In genomic region chr1:31047507-31047906, GRCh38 we compare ENCODE assay signal across 8 cellular contexts. TPM values are rescaled to one million over a fixed set of nuclear protein-coding genes. Genes with fewer than 3 reads are reported as not detected.
A peak's percentile ranks its signal among the peaks of the same experiment; 100 is the strongest.
DNase-seq lines count a peak whose midpoint lies in the region; ATAC-seq, FAIRE-seq and TF ChIP-seq lines count a peak whose summit lies in the region.
"Not testable (repeated sequence)": the region's sequence is repeated elsewhere in the genome, so short reads cannot be mapped to it uniquely, and the experiment has no call there.

No MANE protein-coding gene starts in this region.

- POLR2A ChIA-PET in HCT116 (lab: Charles Lee); endothelial cell of umbilical vein (lab: Charles Lee): not testable (repeated sequence)

- BruUV-seq in HCT116 (replicated peaks; lab: Mats Ljungman, UMichigan); endothelial cell of umbilical vein (replicated peaks; lab: Mats Ljungman, UMichigan): not testable (repeated sequence)

- H3K27me3 Mint-ChIP-seq in T-helper 2 cell treated with Interferon-gamma antibody and Interleukin-4, amounts not matched to agents 5 μg/mL and 100 μg/mL, for 36 hours (ENCODE audit: low read depth); activated T-cell treated with anti-CD3 and anti-CD28 coated beads, Interleukin-2, amount 50 U/mL, for 72 hours (ENCODE audit: low read depth); activated naive CD8-positive, alpha-beta T cell treated with anti-CD3 and anti-CD28 coated beads, Interleukin-2, amount 50 U/mL, for 24 hours: not testable (repeated sequence)

- peaks cover 14% of the 10 kb centered on the region for H3K4me1 Mint-ChIP-seq in T-helper 2 cell treated with Interferon-gamma antibody and Interleukin-4, amounts not matched to agents 5 μg/mL and 100 μg/mL, for 36 hours (ENCODE audit: low read depth)
- H3K4me1 Mint-ChIP-seq in activated T-cell treated with anti-CD3 and anti-CD28 coated beads, Interleukin-2, amount 50 U/mL, for 72 hours (ENCODE audit: low read depth): peaks cover 49% of the 10 kb centered on the region
- H3K4me1 Mint-ChIP-seq in activated naive CD8-positive, alpha-beta T cell treated with anti-CD3 and anti-CD28 coated beads, Interleukin-2, amount 50 U/mL, for 24 hours: peaks cover 46% of the 10 kb centered on the region

- not testable (repeated sequence) for H3K4me3 Mint-ChIP-seq in T-helper 2 cell treated with Interferon-gamma antibody and Interleukin-4, amounts not matched to agents 5 μg/mL and 100 μg/mL, for 36 hours; activated T-cell treated with anti-CD3 and anti-CD28 coated beads, Interleukin-2, amount 50 U/mL, for 72 hours; activated naive CD8-positive, alpha-beta T cell treated with anti-CD3 and anti-CD28 coated beads, Interleukin-2, amount 50 U/mL, for 24 hours

- H2BK5ac ChIP-seq in mesenchymal stem cell (ENCODE audit: low read depth, low read length, poor library complexity, severe bottlenecking): not testable (repeated sequence)

- FAIRE-seq in endothelial cell of umbilical vein (lab: Jason Lieb, UNC): peak; percentile 40

- not testable (repeated sequence) for H3K9me3 Mint-ChIP-seq in T-helper 2 cell treated with Interferon-gamma antibody and Interleukin-4, amounts not matched to agents 5 μg/mL and 100 μg/mL, for 36 hours; activated T-cell treated with anti-CD3 and anti-CD28 coated beads, Interleukin-2, amount 50 U/mL, for 72 hours; activated naive CD8-positive, alpha-beta T cell treated with anti-CD3 and anti-CD28 coated beads, Interleukin-2, amount 50 U/mL, for 24 hours

- not testable (repeated sequence) for H2AK5ac ChIP-seq in mesenchymal stem cell (ENCODE audit: low read length, severe bottlenecking)

- H3K4me3 ChIP-seq in HCT116 (replicated peaks in 1 of 2; ENCODE audit: low read depth in 1 of 2, low read length in 2 of 2); endothelial cell of umbilical vein (replicated peaks in 1 of 3; ENCODE audit: insufficient read depth in 1 of 3, low read depth in 1 of 3, low read length in 3 of 3); mesenchymal stem cell (ENCODE audit: insufficient read depth in 1 of 2, low read depth in 1 of 2, low read length in 2 of 2); smooth muscle cell: not testable (repeated sequence)

- H3K79me1 ChIP-seq in mesenchymal stem cell (replicated peaks; ENCODE audit: low read length, poor library complexity, severe bottlenecking): not testable (repeated sequence)

- dilution Hi-C loops in endothelial cell of umbilical vein (cut with MboI; ENCODE audit: extremely low pct_ligation_motif_present, low sequenced_read_pairs): not testable (repeated sequence)

- peak overlapping the region; percentile 26 for H3K27ac Mint-ChIP-seq in T-helper 2 cell treated with Interferon-gamma antibody and Interleukin-4, amounts not matched to agents 5 μg/mL and 100 μg/mL, for 36 hours
- peak overlapping the region; percentile 52 for H3K27ac Mint-ChIP-seq in activated T-cell treated with anti-CD3 and anti-CD28 coated beads, Interleukin-2, amount 50 U/mL, for 72 hours
- H3K27ac Mint-ChIP-seq in activated naive CD8-positive, alpha-beta T cell treated with anti-CD3 and anti-CD28 coated beads, Interleukin-2, amount 50 U/mL, for 24 hours: peak overlapping the region; percentile 62

- H3F3A ChIP-seq in smooth muscle cell (ENCODE audit: low read depth): not testable (repeated sequence)

- not testable (repeated sequence) for H2BK120ac ChIP-seq in mesenchymal stem cell (ENCODE audit: low read depth, low read length)

- not testable (repeated sequence) for H3K9me1 ChIP-seq in endothelial cell of umbilical vein (replicated peaks; ENCODE audit: control insufficient read depth, extremely low read depth, insufficient read depth, low read length)

- H3K79me2 ChIP-seq in HCT116 (ENCODE audit: insufficient read depth, low read length): peaks cover 100% of the 10 kb centered on the region
- H3K79me2 ChIP-seq in endothelial cell of umbilical vein (ENCODE audit: control insufficient read depth, insufficient read depth, low read length): peaks cover 94% of the 10 kb centered on the region
- H3K79me2 ChIP-seq in smooth muscle cell (ENCODE audit: low read depth): peaks cover 100% of the 10 kb centered on the region

- WGBS in mesenchymal stem cell: 100% methylated on average over 3 of the region's 5 CpGs
- WGBS in smooth muscle cell (ENCODE audit: low lambda C conversion rate): 79% methylated on average over 5 of the region's 5 CpGs

- H2BK15ac ChIP-seq in mesenchymal stem cell (ENCODE audit: low read depth, poor library complexity, severe bottlenecking): not testable (repeated sequence)

- not testable (repeated sequence) for TF ChIP-seq POLR2A in HCT116 (IDR thresholded peaks at IDR 0.05; ENCODE audit: borderline replicate concordance, extremely low read depth, insufficient read depth, insufficient read length); endothelial cell of umbilical vein (IDR thresholded peaks at IDR 0.05; ENCODE audit: low read depth, low read length)

- not testable (repeated sequence) for DNase-seq in HCT116 (ENCODE audit: low read depth, low spot score); T-helper 2 cell treated with Interferon-gamma antibody and Interleukin-4, amounts not matched to agents 5 μg/mL and 100 μg/mL, for 36 hours (ENCODE audit: low spot score); activated T-cell treated with anti-CD3 and anti-CD28 coated beads, Interleukin-2, amount 50 U/mL, for 72 hours; activated naive CD8-positive, alpha-beta T cell treated with anti-CD3 and anti-CD28 coated beads, Interleukin-2, amount 50 U/mL, for 24 hours; endothelial cell of umbilical vein (ENCODE audit: low read depth, low spot score); mesenchymal stem cell; smooth muscle cell (lab: John Stamatoyannopoulos, UW; ENCODE audit: unreplicated experiment)

- H3K23ac ChIP-seq in mesenchymal stem cell (ENCODE audit: low read length in 2 of 2): not testable (repeated sequence)

- not testable (repeated sequence) for H3K14ac ChIP-seq in mesenchymal stem cell (ENCODE audit: low read length in 2 of 2)

- intact Hi-C loops in HCT116 (cut with micrococcal nuclease); endothelial cell of umbilical vein (cut with micrococcal nuclease): not testable (repeated sequence)

- H3K27ac ChIP-seq in 22Rv1 (peak overlapping the region; percentile 18; the same call in 1 of the 2 replicates), HCT116 (ENCODE audit: low read depth, low read length) (peak overlapping the region; percentile 38; the same call in 1 of the 2 replicates), mesenchymal stem cell (ENCODE audit: low read length, poor library complexity, severe bottlenecking) (peak overlapping the region; percentile 24), smooth muscle cell (ENCODE audit: low read depth) (peak overlapping the region; percentile 62)
- not testable (repeated sequence) for H3K27ac ChIP-seq in endothelial cell of umbilical vein (ENCODE audit: insufficient read depth, low read depth, low read length)

- H3K4me2 ChIP-seq in HCT116 (ENCODE audit: low read length); endothelial cell of umbilical vein (ENCODE audit: insufficient read depth, low read length); mesenchymal stem cell (ENCODE audit: low read length, poor library complexity, severe bottlenecking); smooth muscle cell: not testable (repeated sequence)

- H3K4me1 ChIP-seq in HCT116 (ENCODE audit: control insufficient read depth in 1 of 2, insufficient read depth in 2 of 2, low read length in 2 of 2); endothelial cell of umbilical vein (ENCODE audit: control insufficient read depth, extremely low read depth, insufficient read depth, low read length); mesenchymal stem cell (ENCODE audit: control insufficient read depth, insufficient read depth, low read depth, low read length); smooth muscle cell (ENCODE audit: low read depth): not testable (repeated sequence)

- H3K36me3 ChIP-seq in HCT116 (ENCODE audit: control insufficient read depth in 1 of 2, insufficient read depth in 2 of 2, low read length in 2 of 2): peaks cover 3 to 18% of the 10 kb centered on the region in 2 experiments
- H3K36me3 ChIP-seq in endothelial cell of umbilical vein (ENCODE audit: control insufficient read depth in 2 of 2, extremely low read depth in 1 of 2, insufficient read depth in 2 of 2, low read length in 2 of 2); smooth muscle cell (ENCODE audit: low read depth): not testable (repeated sequence)
- peaks cover 23 to 31% of the 10 kb centered on the region in 2 experiments for H3K36me3 ChIP-seq in mesenchymal stem cell (ENCODE audit: control insufficient read depth in 1 of 2, insufficient read depth in 2 of 2, low read depth in 1 of 2, low read length in 2 of 2)

- RAD21 ChIA-PET in HCT116 (lab: Charles Lee; ENCODE audit: low non-redundant PET in 1 of 2, low total read pairs in 2 of 2, uncharacterized antibody in 2 of 2, unreplicated experiment in 2 of 2): not testable (repeated sequence)

- CTCF ChIA-PET in HCT116 (lab: Charles Lee): interaction anchor here (0.6 kb wide), 1 partner anchor 117 kb away, joined by 3 read pairs; no protein-coding TSS in a partner anchor
- CTCF ChIA-PET in endothelial cell of umbilical vein (lab: Charles Lee): not testable (repeated sequence)

- H4K20me1 ChIP-seq in HCT116 (ENCODE audit: insufficient read depth) (peaks cover 17% of the 10 kb centered on the region; the same call in 1 of the 2 replicates), smooth muscle cell (ENCODE audit: low read depth) (peaks cover 100% of the 10 kb centered on the region)
- not testable (repeated sequence) for H4K20me1 ChIP-seq in endothelial cell of umbilical vein (replicated peaks; ENCODE audit: control insufficient read depth, extremely low read depth, insufficient read depth, low read length)

- H3K27me3 ChIP-seq in HCT116 (ENCODE audit: insufficient read depth, low read length); endothelial cell of umbilical vein (ENCODE audit: control insufficient read depth in 2 of 2, insufficient read depth in 2 of 2, low read length in 2 of 2); mesenchymal stem cell (ENCODE audit: control insufficient read depth in 1 of 2, insufficient read depth in 1 of 2, low read length in 2 of 2); smooth muscle cell (ENCODE audit: low read depth): not testable (repeated sequence)

- not testable (repeated sequence) for H3K9ac ChIP-seq in HCT116 (ENCODE audit: low read length); endothelial cell of umbilical vein (replicated peaks; ENCODE audit: extremely low read depth, insufficient read depth, low read length); smooth muscle cell (ENCODE audit: low read depth)
- H3K9ac ChIP-seq in mesenchymal stem cell (ENCODE audit: low read length): peak overlapping the region; percentile 27

- not testable (repeated sequence) for H2BK12ac ChIP-seq in mesenchymal stem cell (ENCODE audit: low read length in 2 of 2)

- not testable (repeated sequence) for H3K4ac ChIP-seq in mesenchymal stem cell (ENCODE audit: low read depth in 1 of 2, low read length in 2 of 2)

- H4K8ac ChIP-seq in mesenchymal stem cell (ENCODE audit: low read length): not testable (repeated sequence)

- peaks cover 42% of the 10 kb centered on the region for H3K36me3 Mint-ChIP-seq in T-helper 2 cell treated with Interferon-gamma antibody and Interleukin-4, amounts not matched to agents 5 μg/mL and 100 μg/mL, for 36 hours (ENCODE audit: low read depth)
- peaks cover 6 to 27% of the 10 kb centered on the region in 2 donors for H3K36me3 Mint-ChIP-seq in activated T-cell treated with anti-CD3 and anti-CD28 coated beads, Interleukin-2, amount 50 U/mL, for 72 hours (ENCODE audit: insufficient read depth in 2 of 2)
- H3K36me3 Mint-ChIP-seq in activated naive CD8-positive, alpha-beta T cell treated with anti-CD3 and anti-CD28 coated beads, Interleukin-2, amount 50 U/mL, for 24 hours (ENCODE audit: low read depth): peaks cover 46% of the 10 kb centered on the region

- H3K9me2 ChIP-seq in HCT116 (ENCODE audit: insufficient read depth): not testable (repeated sequence)

- not testable (repeated sequence) for ATAC-seq in HCT116; activated T-cell treated with anti-CD3 and anti-CD28 coated beads, Interleukin-2, amount 50 U/mL, for 72 hours (replicated peaks in 1 of 2); activated naive CD8-positive, alpha-beta T cell treated with anti-CD3 and anti-CD28 coated beads, Interleukin-2, amount 50 U/mL, for 24 hours

- not testable (repeated sequence) for H3K18ac ChIP-seq in mesenchymal stem cell (ENCODE audit: low read depth in 1 of 2, low read length in 2 of 2)

- TF ChIP-seq RAD21 in HCT116 (IDR thresholded peaks at IDR 0.05; ENCODE audit: low read depth): not testable (repeated sequence)

- not testable (repeated sequence) for H4K91ac ChIP-seq in mesenchymal stem cell (ENCODE audit: low read length)

- not testable (repeated sequence) for H2AFZ ChIP-seq in HCT116 (ENCODE audit: low read depth, low read length, poor library complexity, severe bottlenecking); endothelial cell of umbilical vein (ENCODE audit: low read depth, low read length); mesenchymal stem cell (ENCODE audit: low read depth, low read length); smooth muscle cell (ENCODE audit: low read depth)

- not testable (repeated sequence) for H3K9me3 ChIP-seq in HCT116 (ENCODE audit: control insufficient read depth in 1 of 2, insufficient read depth in 1 of 2, low read depth in 1 of 2, low read length in 2 of 2); endothelial cell of umbilical vein (replicated peaks; ENCODE audit: control insufficient read depth, insufficient read depth, low read length); mesenchymal stem cell (ENCODE audit: control insufficient read depth, low read length); smooth muscle cell (replicated peaks; ENCODE audit: low read depth)

- TF ChIP-seq CTCF in 22Rv1 (IDR thresholded peaks at IDR 0.05); HCT116 (IDR thresholded peaks at IDR 0.05 in 2 of 3, conservative IDR thresholded peaks at IDR 0.05 in 1 of 3; ENCODE audit: borderline replicate concordance in 1 of 3, insufficient read depth in 1 of 3, low read depth in 2 of 3, low read length in 2 of 3); endothelial cell of umbilical vein (IDR thresholded peaks at IDR 0.05; ENCODE audit: extremely low read depth in 1 of 2, insufficient read depth in 1 of 2, low read depth in 1 of 2, low read length in 2 of 2); smooth muscle cell (IDR thresholded peaks at IDR 0.05; ENCODE audit: borderline replicate concordance, insufficient read depth, poor library complexity, severe bottlenecking): not testable (repeated sequence)

RNA-seq across cellular contexts. Expression of gene PUM1, which starts 18.0 kb away (rescaled TPM):
- total RNA-seq in HCT116 (2021; ENCODE audit: unreplicated experiment) (113 TPM), endothelial cell of umbilical vein (124 and 131 TPM in 2 replicates), smooth muscle cell (78.2 and 79.6 TPM in 2 replicates)
- polyA plus RNA-seq in HCT116 (2012): 48.8 and 65.3 TPM in 2 replicates
- total RNA-seq in activated T-cell treated with anti-CD3 and anti-CD28 coated beads, Interleukin-2, amount 50 U/mL, for 72 hours: 100 to 1,000 TPM; 100 to 104 TPM
- polyA plus RNA-seq in endothelial cell of umbilical vein (91.6 and 94.7 TPM in 2 replicates), smooth muscle cell (49.0 and 54.0 TPM in 2 replicates)
- 71.1 and 84.8 TPM in 2 replicates for polyA plus RNA-seq in endothelial cell of umbilical vein (2011; cell fraction: cytosol; rRNA removed)
- polyA plus RNA-seq in endothelial cell of umbilical vein (2011; cell fraction: nucleus; rRNA removed): 148 and 153 TPM in 2 replicates
- 69.0 and 77.8 TPM in 2 replicates for polyA plus RNA-seq in endothelial cell of umbilical vein (2012)
- 522 and 589 TPM in 2 replicates for polyA minus RNA-seq in endothelial cell of umbilical vein
- 82.3 TPM for polyA minus RNA-seq in endothelial cell of umbilical vein (2011; cell fraction: cytosol; rRNA and poly(A)+ RNA removed)
- 229 and 235 TPM in 2 replicates for polyA minus RNA-seq in endothelial cell of umbilical vein (2011; cell fraction: nucleus; rRNA and poly(A)+ RNA removed)
- polyA plus RNA-seq in mesenchymal stem cell (2013, experiment 1 of 2): 40.3 TPM
- polyA plus RNA-seq in mesenchymal stem cell (2013, experiment 2 of 2): 38.7 TPM
